3 cellular contexts compared by ENCODE assay signal in the genomic region with DNA sequence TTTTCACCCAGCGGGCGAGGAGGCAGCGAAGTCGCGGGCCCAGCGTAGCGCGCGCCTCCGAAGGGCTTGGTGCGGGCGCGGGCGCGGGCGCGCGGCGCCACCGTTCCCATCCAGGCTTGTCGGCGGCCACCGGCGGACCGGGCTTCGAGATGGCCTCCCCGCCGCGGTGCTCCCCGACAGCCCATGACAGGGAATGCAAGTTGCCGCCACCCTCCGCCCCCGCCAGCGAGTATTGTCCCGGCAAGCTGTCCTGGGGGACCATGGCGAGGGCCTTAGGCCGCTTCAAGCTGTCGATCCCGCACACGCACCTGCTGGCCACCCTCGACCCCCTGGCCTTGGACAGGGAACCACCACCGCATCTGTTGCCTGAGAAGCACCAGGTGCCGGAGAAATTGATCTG.
TF ChIP-seq lines count a peak whose summit lies in the region.

A gene with protein sequence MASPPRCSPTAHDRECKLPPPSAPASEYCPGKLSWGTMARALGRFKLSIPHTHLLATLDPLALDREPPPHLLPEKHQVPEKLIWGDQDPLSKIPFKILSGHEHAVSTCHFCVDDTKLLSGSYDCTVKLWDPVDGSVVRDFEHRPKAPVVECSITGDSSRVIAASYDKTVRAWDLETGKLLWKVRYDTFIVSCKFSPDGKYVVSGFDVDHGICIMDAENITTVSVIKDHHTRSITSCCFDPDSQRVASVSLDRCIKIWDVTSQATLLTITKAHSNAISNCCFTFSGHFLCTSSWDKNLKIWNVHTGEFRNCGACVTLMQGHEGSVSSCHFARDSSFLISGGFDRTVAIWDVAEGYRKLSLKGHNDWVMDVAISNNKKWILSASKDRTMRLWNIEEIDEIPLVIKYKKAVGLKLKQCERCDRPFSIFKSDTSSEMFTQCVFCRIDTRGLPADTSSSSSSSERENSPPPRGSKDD (plus strand): TSS at position 94 of the 400 bp plus-strand sequence. CDS start 56 bp downstream, at position 150.

TF ChIP-seq in GM23338, 12 proteins besides CTCF, POLR2A, EP300 and RAD21 (continues in another document):
- TF ChIP-seq EZH2 (IDR thresholded peaks at IDR 0.05; ENCODE audit: low read depth, unreplicated experiment) (no peak), CREB1 (CRISPR knock-in tag; IDR thresholded peaks at IDR 0.05; ENCODE audit: low read depth) (no peak), STAT1 (IDR thresholded peaks at IDR 0.05; ENCODE audit: unreplicated experiment) (no peak), ZNF331 (CRISPR knock-in tag; IDR thresholded peaks at IDR 0.05; ENCODE audit: low read depth) (no peak)
- TF ChIP-seq, protein P1, sequence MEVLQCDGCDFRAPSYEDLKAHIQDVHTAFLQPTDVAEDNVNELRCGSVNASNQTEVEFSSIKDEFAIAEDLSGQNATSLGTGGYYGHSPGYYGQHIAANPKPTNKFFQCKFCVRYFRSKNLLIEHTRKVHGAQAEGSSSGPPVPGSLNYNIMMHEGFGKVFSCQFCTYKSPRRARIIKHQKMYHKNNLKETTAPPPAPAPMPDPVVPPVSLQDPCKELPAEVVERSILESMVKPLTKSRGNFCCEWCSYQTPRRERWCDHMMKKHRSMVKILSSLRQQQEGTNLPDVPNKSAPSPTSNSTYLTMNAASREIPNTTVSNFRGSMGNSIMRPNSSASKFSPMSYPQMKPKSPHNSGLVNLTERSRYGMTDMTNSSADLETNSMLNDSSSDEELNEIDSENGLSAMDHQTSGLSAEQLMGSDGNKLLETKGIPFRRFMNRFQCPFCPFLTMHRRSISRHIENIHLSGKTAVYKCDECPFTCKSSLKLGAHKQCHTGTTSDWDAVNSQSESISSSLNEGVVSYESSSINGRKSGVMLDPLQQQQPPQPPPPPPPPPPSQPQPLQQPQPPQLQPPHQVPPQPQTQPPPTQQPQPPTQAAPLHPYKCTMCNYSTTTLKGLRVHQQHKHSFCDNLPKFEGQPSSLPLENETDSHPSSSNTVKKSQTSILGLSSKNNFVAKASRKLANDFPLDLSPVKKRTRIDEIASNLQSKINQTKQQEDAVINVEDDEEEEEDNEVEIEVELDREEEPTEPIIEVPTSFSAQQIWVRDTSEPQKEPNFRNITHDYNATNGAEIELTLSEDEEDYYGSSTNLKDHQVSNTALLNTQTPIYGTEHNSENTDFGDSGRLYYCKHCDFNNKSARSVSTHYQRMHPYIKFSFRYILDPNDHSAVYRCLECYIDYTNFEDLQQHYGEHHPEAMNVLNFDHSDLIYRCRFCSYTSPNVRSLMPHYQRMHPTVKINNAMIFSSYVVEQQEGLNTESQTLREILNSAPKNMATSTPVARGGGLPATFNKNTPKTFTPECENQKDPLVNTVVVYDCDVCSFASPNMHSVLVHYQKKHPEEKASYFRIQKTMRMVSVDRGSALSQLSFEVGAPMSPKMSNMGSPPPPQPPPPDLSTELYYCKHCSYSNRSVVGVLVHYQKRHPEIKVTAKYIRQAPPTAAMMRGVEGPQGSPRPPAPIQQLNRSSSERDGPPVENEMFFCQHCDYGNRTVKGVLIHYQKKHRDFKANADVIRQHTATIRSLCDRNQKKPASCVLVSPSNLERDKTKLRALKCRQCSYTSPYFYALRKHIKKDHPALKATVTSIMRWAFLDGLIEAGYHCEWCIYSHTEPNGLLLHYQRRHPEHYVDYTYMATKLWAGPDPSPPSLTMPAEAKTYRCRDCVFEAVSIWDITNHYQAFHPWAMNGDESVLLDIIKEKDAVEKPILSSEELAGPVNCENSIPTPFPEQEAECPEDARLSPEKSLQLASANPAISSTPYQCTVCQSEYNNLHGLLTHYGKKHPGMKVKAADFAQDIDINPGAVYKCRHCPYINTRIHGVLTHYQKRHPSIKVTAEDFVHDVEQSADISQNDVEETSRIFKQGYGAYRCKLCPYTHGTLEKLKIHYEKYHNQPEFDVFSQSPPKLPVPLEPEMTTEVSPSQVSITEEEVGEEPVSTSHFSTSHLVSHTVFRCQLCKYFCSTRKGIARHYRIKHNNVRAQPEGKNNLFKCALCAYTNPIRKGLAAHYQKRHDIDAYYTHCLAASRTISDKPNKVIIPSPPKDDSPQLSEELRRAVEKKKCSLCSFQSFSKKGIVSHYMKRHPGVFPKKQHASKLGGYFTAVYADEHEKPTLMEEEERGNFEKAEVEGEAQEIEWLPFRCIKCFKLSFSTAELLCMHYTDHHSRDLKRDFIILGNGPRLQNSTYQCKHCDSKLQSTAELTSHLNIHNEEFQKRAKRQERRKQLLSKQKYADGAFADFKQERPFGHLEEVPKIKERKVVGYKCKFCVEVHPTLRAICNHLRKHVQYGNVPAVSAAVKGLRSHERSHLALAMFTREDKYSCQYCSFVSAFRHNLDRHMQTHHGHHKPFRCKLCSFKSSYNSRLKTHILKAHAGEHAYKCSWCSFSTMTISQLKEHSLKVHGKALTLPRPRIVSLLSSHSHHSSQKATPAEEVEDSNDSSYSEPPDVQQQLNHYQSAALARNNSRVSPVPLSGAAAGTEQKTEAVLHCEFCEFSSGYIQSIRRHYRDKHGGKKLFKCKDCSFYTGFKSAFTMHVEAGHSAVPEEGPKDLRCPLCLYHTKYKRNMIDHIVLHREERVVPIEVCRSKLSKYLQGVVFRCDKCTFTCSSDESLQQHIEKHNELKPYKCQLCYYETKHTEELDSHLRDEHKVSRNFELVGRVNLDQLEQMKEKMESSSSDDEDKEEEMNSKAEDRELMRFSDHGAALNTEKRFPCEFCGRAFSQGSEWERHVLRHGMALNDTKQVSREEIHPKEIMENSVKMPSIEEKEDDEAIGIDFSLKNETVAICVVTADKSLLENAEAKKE (CRISPR knock-in tag; IDR thresholded peaks at IDR 0.05) = no peak

TF ChIP-seq in WTC11, 78 proteins besides CTCF, POLR2A, EP300 and RAD21:
- TF ChIP-seq SP1 (CRISPR knock-in tag; conservative IDR thresholded peaks at IDR 0.05) (no peak), GRHL2 (CRISPR knock-in tag; IDR thresholded peaks at IDR 0.05; ENCODE audit: insufficient replicate concordance, severe bottlenecking) (no peak), NFE2L1 (CRISPR knock-in tag; IDR thresholded peaks at IDR 0.05) (no peak), NR1H2 (CRISPR knock-in tag; IDR thresholded peaks at IDR 0.05) (no peak), ZNF317 (CRISPR knock-in tag; IDR thresholded peaks at IDR 0.05; ENCODE audit: borderline replicate concordance, low read depth) (no peak), OVOL2 (CRISPR knock-in tag; IDR thresholded peaks at IDR 0.05; ENCODE audit: borderline replicate concordance) (no peak)
- TF ChIP-seq, protein P2, sequence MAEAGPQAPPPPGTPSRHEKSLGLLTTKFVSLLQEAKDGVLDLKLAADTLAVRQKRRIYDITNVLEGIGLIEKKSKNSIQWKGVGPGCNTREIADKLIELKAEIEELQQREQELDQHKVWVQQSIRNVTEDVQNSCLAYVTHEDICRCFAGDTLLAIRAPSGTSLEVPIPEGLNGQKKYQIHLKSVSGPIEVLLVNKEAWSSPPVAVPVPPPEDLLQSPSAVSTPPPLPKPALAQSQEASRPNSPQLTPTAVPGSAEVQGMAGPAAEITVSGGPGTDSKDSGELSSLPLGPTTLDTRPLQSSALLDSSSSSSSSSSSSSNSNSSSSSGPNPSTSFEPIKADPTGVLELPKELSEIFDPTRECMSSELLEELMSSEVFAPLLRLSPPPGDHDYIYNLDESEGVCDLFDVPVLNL (CRISPR knock-in tag; IDR thresholded peaks at IDR 0.05; ENCODE audit: borderline replicate concordance, low read depth) = no peak
- TF ChIP-seq, protein P3, sequence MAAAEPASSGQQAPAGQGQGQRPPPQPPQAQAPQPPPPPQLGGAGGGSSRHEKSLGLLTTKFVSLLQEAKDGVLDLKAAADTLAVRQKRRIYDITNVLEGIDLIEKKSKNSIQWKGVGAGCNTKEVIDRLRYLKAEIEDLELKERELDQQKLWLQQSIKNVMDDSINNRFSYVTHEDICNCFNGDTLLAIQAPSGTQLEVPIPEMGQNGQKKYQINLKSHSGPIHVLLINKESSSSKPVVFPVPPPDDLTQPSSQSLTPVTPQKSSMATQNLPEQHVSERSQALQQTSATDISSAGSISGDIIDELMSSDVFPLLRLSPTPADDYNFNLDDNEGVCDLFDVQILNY (CRISPR knock-in tag; IDR thresholded peaks at IDR 0.05) = no peak

TF ChIP-seq in H1, 55 proteins besides CTCF, POLR2A, EP300 and RAD21:
- TF ChIP-seq SRF (IDR thresholded peaks at IDR 0.05; ENCODE audit: low read depth, low read length) (no peak), CREB1 (IDR thresholded peaks at IDR 0.05) (no peak), CBX8 (IDR thresholded peaks at IDR 0.05; ENCODE audit: borderline replicate concordance, low read depth, low read length) (no peak), CEBPB (IDR thresholded peaks at IDR 0.05; ENCODE audit: low read depth, low read length) (no peak), SP4 (IDR thresholded peaks at IDR 0.05; ENCODE audit: low read length) (no peak), YY1 (IDR thresholded peaks at IDR 0.05; ENCODE audit: low read depth, low read length) (no peak)
